Comparison of ENCODE assay signal across 20 cellular contexts in the genomic region with DNA sequence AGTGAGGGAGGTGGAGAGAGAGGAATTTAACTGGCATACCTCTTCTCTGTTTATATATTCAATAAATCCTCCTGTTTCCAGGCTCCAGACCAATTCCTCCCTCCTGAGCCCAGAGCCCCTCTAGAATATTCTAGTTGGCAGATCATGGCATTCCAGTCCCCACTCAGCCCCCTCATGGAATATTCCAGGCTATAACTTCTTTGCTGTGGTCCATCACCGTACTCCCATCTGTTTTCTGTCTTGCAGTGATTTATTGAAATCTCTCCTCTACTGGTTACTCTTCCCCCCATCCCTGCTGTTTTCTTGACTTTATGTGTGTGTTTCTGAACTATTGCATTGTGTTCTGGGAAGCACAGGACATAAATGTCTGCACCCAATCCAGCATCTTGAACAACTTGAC. TPM values are rescaled to one million over a fixed set of nuclear protein-coding genes. Genes with fewer than 3 reads are reported as not detected.
"Had no signal": no experiment of that assay in that cellular context is flagged by ENCODE, and none has a peak within 500 bp of the region (broad histone marks: within the 10 kb centered on the region; RNA-seq: fewer than 3 reads in every experiment).

No MANE protein-coding gene starts in this region.

- H3K27me3 Mint-ChIP-seq: activated naive CD8-positive, alpha-beta T cell had no signal

- H3K36me3 Mint-ChIP-seq: activated CD4-positive, alpha-beta memory T cell treated with anti-CD3 and anti-CD28 coated beads for 36 hours; activated CD8-positive, alpha-beta memory T cell treated with anti-CD3 and anti-CD28 coated beads, Interleukin-2, amount 10 ng/mL, durations not matched to agents 7 days and 5 days; activated naive CD8-positive, alpha-beta T cell; naive thymus-derived CD8-positive, alpha-beta T cell; WTC11 had no signal

- H3K9me3 Mint-ChIP-seq: activated CD4-positive, alpha-beta memory T cell treated with anti-CD3 and anti-CD28 coated beads for 36 hours; naive thymus-derived CD8-positive, alpha-beta T cell; stimulated activated naive CD8-positive, alpha-beta T cell treated with anti-CD3 and anti-CD28 coated beads, Interleukin-15, Interleukin-2, amounts not matched to agents 100 ng/mL and 50 ng/mL, for 24 hours; WTC11 had no signal

- H3K27ac Mint-ChIP-seq: activated CD4-positive, alpha-beta memory T cell treated with anti-CD3 and anti-CD28 coated beads for 36 hours; activated CD8-positive, alpha-beta memory T cell treated with anti-CD3 and anti-CD28 coated beads, Interleukin-2, amount 10 ng/mL, durations not matched to agents 7 days and 5 days; activated naive CD8-positive, alpha-beta T cell; stimulated activated naive CD8-positive, alpha-beta T cell treated with anti-CD3 and anti-CD28 coated beads, Interleukin-15, Interleukin-2, amounts not matched to agents 100 ng/mL and 50 ng/mL, for 24 hours; WTC11 had no signal

- ATAC-seq: activated CD8-positive, alpha-beta memory T cell treated with anti-CD3 and anti-CD28 coated beads, Interleukin-2, amount 10 ng/mL, durations not matched to agents 7 days and 5 days; naive thymus-derived CD8-positive, alpha-beta T cell; WTC11 had no signal

- H3K4me1 ChIP-seq: parathyroid adenoma had no signal

- H3K36me3 ChIP-seq: cardiac muscle cell, left ventricle myocardium inferior, suprapubic skin, upper lobe of left lung had no signal

- H3K27me3 ChIP-seq: cardiac muscle cell, suprapubic skin, upper lobe of left lung had no signal

- H3K27ac ChIP-seq: cardiac muscle cell, left ventricle myocardium inferior, parathyroid adenoma, suprapubic skin, upper lobe of left lung had no signal

- H3K4me3 Mint-ChIP-seq: activated CD4-positive, alpha-beta memory T cell treated with anti-CD3 and anti-CD28 coated beads for 36 hours; activated CD8-positive, alpha-beta memory T cell treated with anti-CD3 and anti-CD28 coated beads, Interleukin-2, amount 10 ng/mL, durations not matched to agents 7 days and 5 days; activated naive CD8-positive, alpha-beta T cell; naive thymus-derived CD8-positive, alpha-beta T cell; stimulated activated naive CD8-positive, alpha-beta T cell treated with anti-CD3 and anti-CD28 coated beads, Interleukin-15, Interleukin-2, amounts not matched to agents 100 ng/mL and 50 ng/mL, for 24 hours; WTC11 had no signal

- H3K9me3 ChIP-seq: suprapubic skin, upper lobe of left lung had no signal

- H3K79me2 ChIP-seq: parathyroid adenoma had no signal

- DNase-seq: activated CD4-positive, alpha-beta memory T cell treated with anti-CD3 and anti-CD28 coated beads for 36 hours; activated CD4-positive, alpha-beta T cell treated with anti-CD3 and anti-CD28 coated beads for 4 hours; activated CD8-positive, alpha-beta memory T cell treated with anti-CD3 and anti-CD28 coated beads, Interleukin-2, amount 10 ng/mL, durations not matched to agents 7 days and 5 days; dermis blood vessel endothelial cell; effector memory CD4-positive, alpha-beta T cell; left ventricle myocardium inferior; naive thymus-derived CD8-positive, alpha-beta T cell; stimulated activated CD4-positive, alpha-beta T cell treated with anti-CD3 and anti-CD28 coated beads, Interleukin-12 subunit alpha, Interleukin-12 subunit beta, amount 100 ng/mL, for 4 hours; stimulated activated CD4-positive, alpha-beta T cell treated with anti-CD3 and anti-CD28 coated beads, Interleukin-2, amount 100 ng/mL, for 24 hours; upper lobe of left lung had no signal

- H3K4me3 ChIP-seq: cardiac muscle cell, left ventricle myocardium inferior, suprapubic skin, upper lobe of left lung had no signal

- H2AFZ ChIP-seq: parathyroid adenoma had no signal

RNA-seq across cellular contexts. Expression of gene PDE6H, which starts 26.1 kb away (rescaled TPM):
- total RNA-seq: activated CD4-positive, alpha-beta memory T cell treated with anti-CD3 and anti-CD28 coated beads for 36 hours; activated CD8-positive, alpha-beta memory T cell treated with anti-CD3 and anti-CD28 coated beads, Interleukin-2, amount 10 ng/mL, durations not matched to agents 7 days and 5 days; cardiac muscle cell; dermis blood vessel endothelial cell; left ventricle myocardium inferior; mammary epithelial cell; mucosa of gallbladder; naive thymus-derived CD8-positive, alpha-beta T cell; suprapubic skin; T-helper 2 cell treated with Interferon-gamma antibody and Interleukin-4, amounts not matched to agents 100 ng/mL and 5 ng/mL, for 36 hours; upper lobe of left lung; WTC11 had no signal
- polyA plus RNA-seq: cardiac muscle cell; keratinocyte; mammary epithelial cell; naive thymus-derived CD8-positive, alpha-beta T cell had no signal
